8 cellular contexts compared by ENCODE assay signal in the genomic region with DNA sequence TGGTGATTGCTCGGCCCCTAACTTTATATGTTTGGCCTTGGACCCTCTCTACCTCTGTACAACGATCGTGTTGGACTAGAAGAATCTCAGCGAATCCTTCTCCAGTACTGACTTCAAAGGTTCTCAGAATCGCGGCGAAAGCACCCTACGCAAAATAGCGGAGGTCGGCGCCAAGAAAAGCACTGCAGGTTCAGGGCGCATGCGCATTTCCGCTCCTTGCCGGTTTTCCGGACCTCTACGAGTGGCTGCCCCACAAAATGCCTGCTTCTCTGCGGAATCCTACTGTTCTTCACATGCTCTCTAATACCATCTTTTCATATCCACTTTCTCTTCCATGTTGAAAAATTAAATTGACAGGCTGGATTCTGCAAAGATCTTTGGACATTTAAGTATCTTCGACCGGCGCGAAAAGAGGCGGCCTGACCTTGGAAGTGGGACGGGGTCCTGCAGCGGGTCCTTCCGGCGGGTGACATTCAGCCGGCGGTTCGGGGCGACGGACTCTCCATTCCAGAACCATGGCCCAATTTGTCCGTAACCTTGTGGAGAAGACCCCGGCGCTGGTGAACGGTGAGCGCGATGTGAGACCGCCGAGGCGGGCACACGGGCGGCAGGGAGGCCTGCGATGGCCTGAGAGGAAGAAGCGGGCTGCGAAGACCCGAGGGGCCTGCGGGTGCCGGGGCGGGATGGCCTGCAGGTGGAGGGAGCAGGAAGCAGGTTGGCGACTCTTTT. TPM values are rescaled to one million over a fixed set of nuclear protein-coding genes. Genes with fewer than 3 reads are reported as not detected.
DNase-seq lines count a peak whose midpoint lies in the region; ATAC-seq and TF ChIP-seq lines count a peak whose summit lies in the region.

A gene with protein sequence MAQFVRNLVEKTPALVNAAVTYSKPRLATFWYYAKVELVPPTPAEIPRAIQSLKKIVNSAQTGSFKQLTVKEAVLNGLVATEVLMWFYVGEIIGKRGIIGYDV (plus strand): TSS at position 456 of the 729 bp plus-strand sequence. CDS start 60 bp downstream, at position 516.

- H3K27me3 ChIP-seq in H7 (ENCODE audit: control insufficient read depth, insufficient read depth, low read length), result no peaks in the 10 kb centered on the region

- peak within 1 kb of the TSS; percentile 94 for H3K4me3 ChIP-seq in H7 (ENCODE audit: insufficient read depth, low read depth, low read length)

- H3K36me3 ChIP-seq in H7 (replicated peaks; ENCODE audit: control insufficient read depth, insufficient read depth, low read length), result peaks cover 2% of the 10 kb centered on the region; the same call in 1 of the 2 replicates

- DNase-seq in DMS79 treated with DMSO at 0.1 percent for 48 hours (lab: John Stamatoyannopoulos, UW), result peak; percentile 99
- DNase-seq in H7, result peak; percentile 86
- peak; percentile 76 for DNase-seq in NCI-H1048 (lab: John Stamatoyannopoulos, UW)
- DNase-seq in activated naive CD4-positive, alpha-beta T cell treated with anti-CD3 and anti-CD28 coated beads, Interleukin-2, amount 50 U/mL, for 16 hours, result peak; percentile 92
- peak; percentile 88 for DNase-seq in globus pallidus (ENCODE audit: low spot score)
- DNase-seq in nucleus accumbens (lab: John Stamatoyannopoulos, UW), result peak in 55 of 56 donors; percentile 25 to 95 (median 87)
- peak; percentile 97 for DNase-seq in superior temporal gyrus (ENCODE audit: extremely low spot score)

- ATAC-seq in SK-N-SH treated with all-trans-retinoic acid at 6 μM for 48 hours, result peak; percentile 86

TF ChIP-seq in SK-N-SH treated with all-trans-retinoic acid at 6 μM for 48 hours, 23 proteins besides CTCF, POLR2A, EP300 and RAD21:
- TF ChIP-seq, protein P1, sequence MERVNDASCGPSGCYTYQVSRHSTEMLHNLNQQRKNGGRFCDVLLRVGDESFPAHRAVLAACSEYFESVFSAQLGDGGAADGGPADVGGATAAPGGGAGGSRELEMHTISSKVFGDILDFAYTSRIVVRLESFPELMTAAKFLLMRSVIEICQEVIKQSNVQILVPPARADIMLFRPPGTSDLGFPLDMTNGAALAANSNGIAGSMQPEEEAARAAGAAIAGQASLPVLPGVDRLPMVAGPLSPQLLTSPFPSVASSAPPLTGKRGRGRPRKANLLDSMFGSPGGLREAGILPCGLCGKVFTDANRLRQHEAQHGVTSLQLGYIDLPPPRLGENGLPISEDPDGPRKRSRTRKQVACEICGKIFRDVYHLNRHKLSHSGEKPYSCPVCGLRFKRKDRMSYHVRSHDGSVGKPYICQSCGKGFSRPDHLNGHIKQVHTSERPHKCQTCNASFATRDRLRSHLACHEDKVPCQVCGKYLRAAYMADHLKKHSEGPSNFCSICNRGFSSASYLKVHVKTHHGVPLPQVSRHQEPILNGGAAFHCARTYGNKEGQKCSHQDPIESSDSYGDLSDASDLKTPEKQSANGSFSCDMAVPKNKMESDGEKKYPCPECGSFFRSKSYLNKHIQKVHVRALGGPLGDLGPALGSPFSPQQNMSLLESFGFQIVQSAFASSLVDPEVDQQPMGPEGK (CRISPR knock-in tag; IDR thresholded peaks at IDR 0.05; ENCODE audit: borderline replicate concordance), result no peak
- TF ChIP-seq ARNTL (CRISPR knock-in tag; IDR thresholded peaks at IDR 0.05; ENCODE audit: borderline replicate concordance, low read depth) (no peak), ZNF70 (CRISPR knock-in tag; IDR thresholded peaks at IDR 0.05) (no peak), TCF4 (CRISPR knock-in tag; IDR thresholded peaks at IDR 0.05; ENCODE audit: borderline replicate concordance) (no peak), GLIS3 (CRISPR knock-in tag; IDR thresholded peaks at IDR 0.05) (no peak), ZNF565 (CRISPR knock-in tag; conservative IDR thresholded peaks at IDR 0.05; ENCODE audit: low read depth) (no peak), ISL1 (CRISPR knock-in tag; IDR thresholded peaks at IDR 0.05) (no peak), OSR1 (CRISPR knock-in tag; IDR thresholded peaks at IDR 0.05) (no peak), ZFP3 (CRISPR knock-in tag; IDR thresholded peaks at IDR 0.05) (no peak)
- TF ChIP-seq, protein P2, sequence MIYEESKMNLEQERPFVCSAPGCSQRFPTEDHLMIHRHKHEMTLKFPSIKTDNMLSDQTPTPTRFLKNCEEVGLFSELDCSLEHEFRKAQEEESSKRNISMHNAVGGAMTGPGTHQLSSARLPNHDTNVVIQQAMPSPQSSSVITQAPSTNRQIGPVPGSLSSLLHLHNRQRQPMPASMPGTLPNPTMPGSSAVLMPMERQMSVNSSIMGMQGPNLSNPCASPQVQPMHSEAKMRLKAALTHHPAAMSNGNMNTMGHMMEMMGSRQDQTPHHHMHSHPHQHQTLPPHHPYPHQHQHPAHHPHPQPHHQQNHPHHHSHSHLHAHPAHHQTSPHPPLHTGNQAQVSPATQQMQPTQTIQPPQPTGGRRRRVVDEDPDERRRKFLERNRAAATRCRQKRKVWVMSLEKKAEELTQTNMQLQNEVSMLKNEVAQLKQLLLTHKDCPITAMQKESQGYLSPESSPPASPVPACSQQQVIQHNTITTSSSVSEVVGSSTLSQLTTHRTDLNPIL (CRISPR knock-in tag; IDR thresholded peaks at IDR 0.05; ENCODE audit: low read depth), result no peak
TF ChIP-seq in SK-N-SH treated with all-trans-retinoic acid at 6 μM for 48 hours: peak in this region for 0.

RNA-seq across cellular contexts. Expression of the gene that starts here (rescaled TPM):
- total RNA-seq in H7 (2014; rRNA removed; shearing (Covaris generic)), result 98.8 and 118 TPM in 2 replicates

Comparison
In these comparisons a context has a peak if more than half of its experiments do, and no peak if none do; other contexts are left out.
1. Peak in every context shown above with its lines: DNase-seq, ATAC-seq and H3K4me3 ChIP-seq.